In genomic region chr7:90642978-90643377, GRCh38 we compare ENCODE assay signal across 38 cellular contexts. TPM values are rescaled to one million over a fixed set of nuclear protein-coding genes. Genes with fewer than 3 reads are reported as not detected.
"Had no signal": no experiment of that assay in that cellular context is flagged by ENCODE, and none has a peak within 500 bp of the region (broad histone marks: within the 10 kb centered on the region; RNA-seq: fewer than 3 reads in every experiment).

No MANE protein-coding gene starts in this region.

- H3K36me3 Mint-ChIP-seq: activated CD8-positive, alpha-beta memory T cell treated with anti-CD3 and anti-CD28 coated beads, Interleukin-2, amount 10 ng/mL, durations not matched to agents 7 days and 5 days; activated naive CD4-positive, alpha-beta T cell treated with anti-CD3 and anti-CD28 coated beads, Interleukin-2, amount 50 U/mL, for 24 hours; activated naive CD8-positive, alpha-beta T cell treated with anti-CD3 and anti-CD28 coated beads, Interleukin-2, amount 10 ng/mL, durations not matched to agents 7 days and 5 days had no signal

- H3K9me3 Mint-ChIP-seq: activated T-helper 17 cell treated with anti-CD3 and anti-CD28 coated beads, Interleukin-2, amount 50 U/mL, for 72 hours had no signal

- H3K4me3 Mint-ChIP-seq: activated CD4-positive, alpha-beta memory T cell treated with anti-CD3 and anti-CD28 coated beads, Interleukin-2, amount 10 ng/mL, durations not matched to agents 7 days and 5 days; activated CD8-positive, alpha-beta memory T cell treated with anti-CD3 and anti-CD28 coated beads, Interleukin-2, amount 10 ng/mL, durations not matched to agents 7 days and 5 days; activated naive CD4-positive, alpha-beta T cell treated with anti-CD3 and anti-CD28 coated beads, Interleukin-2, amount 50 U/mL, for 24 hours; activated naive CD8-positive, alpha-beta T cell treated with anti-CD3 and anti-CD28 coated beads, Interleukin-2, amount 10 ng/mL, durations not matched to agents 7 days and 5 days; activated T-cell treated with anti-CD3 and anti-CD28 coated beads, Interleukin-2, amount 50 U/mL, for 72 hours; activated T-helper 17 cell treated with anti-CD3 and anti-CD28 coated beads, Interleukin-2, amount 50 U/mL, for 72 hours; central memory CD8-positive, alpha-beta T cell had no signal

- H3K9me3 ChIP-seq: MG63, Peyer's patch had no signal

- H3K4me1 Mint-ChIP-seq: activated CD4-positive, alpha-beta memory T cell treated with anti-CD3 and anti-CD28 coated beads, Interleukin-2, amount 10 ng/mL, durations not matched to agents 7 days and 5 days; activated CD8-positive, alpha-beta memory T cell treated with anti-CD3 and anti-CD28 coated beads, Interleukin-2, amount 10 ng/mL, durations not matched to agents 7 days and 5 days; activated naive CD4-positive, alpha-beta T cell treated with anti-CD3 and anti-CD28 coated beads, Interleukin-2, amount 50 U/mL, for 24 hours; activated naive CD8-positive, alpha-beta T cell treated with anti-CD3 and anti-CD28 coated beads, Interleukin-2, amount 10 ng/mL, durations not matched to agents 7 days and 5 days; activated T-helper 17 cell treated with anti-CD3 and anti-CD28 coated beads, Interleukin-2, amount 50 U/mL, for 72 hours; central memory CD8-positive, alpha-beta T cell had no signal

- H3K27me3 ChIP-seq: ascending aorta, cardiac muscle cell, MG63, Peyer's patch had no signal

- H3K27ac ChIP-seq: ascending aorta, cardiac muscle cell, Peyer's patch, VCaP had no signal

- H3K27ac Mint-ChIP-seq: activated CD4-positive, alpha-beta memory T cell treated with anti-CD3 and anti-CD28 coated beads, Interleukin-2, amount 10 ng/mL, durations not matched to agents 7 days and 5 days; activated CD8-positive, alpha-beta memory T cell treated with anti-CD3 and anti-CD28 coated beads, Interleukin-2, amount 10 ng/mL, durations not matched to agents 7 days and 5 days; activated naive CD4-positive, alpha-beta T cell treated with anti-CD3 and anti-CD28 coated beads, Interleukin-2, amount 50 U/mL, for 24 hours; activated naive CD8-positive, alpha-beta T cell treated with anti-CD3 and anti-CD28 coated beads, Interleukin-2, amount 10 ng/mL, durations not matched to agents 7 days and 5 days; activated T-cell treated with anti-CD3 and anti-CD28 coated beads, Interleukin-2, amount 50 U/mL, for 72 hours; activated T-helper 17 cell treated with anti-CD3 and anti-CD28 coated beads, Interleukin-2, amount 50 U/mL, for 72 hours had no signal

- DNase-seq: activated CD4-positive, alpha-beta memory T cell treated with anti-CD3 and anti-CD28 coated beads, Interleukin-2, amount 10 ng/mL, durations not matched to agents 7 days and 5 days; activated CD4-positive, alpha-beta T cell treated with anti-CD3 and anti-CD28 coated beads for 1 hour; activated CD4-positive, alpha-beta T cell treated with anti-CD3 and anti-CD28 coated beads for 48 hours; activated CD4-positive, CD25-positive, alpha-beta regulatory T cell; activated CD8-positive, alpha-beta memory T cell treated with anti-CD3 and anti-CD28 coated beads for 24 hours; activated CD8-positive, alpha-beta memory T cell treated with anti-CD3 and anti-CD28 coated beads, Interleukin-2, amount 10 ng/mL, durations not matched to agents 7 days and 5 days; activated effector memory CD4-positive, alpha-beta T cell treated with anti-CD3 and anti-CD28 coated beads, Interleukin-2, amount 50 U/mL, for 16 hours; activated naive CD4-positive, alpha-beta T cell; activated naive CD8-positive, alpha-beta T cell treated with anti-CD3 and anti-CD28 coated beads, Interleukin-2, amount 10 ng/mL, durations not matched to agents 7 days and 5 days; activated T-cell treated with anti-CD3 and anti-CD28 coated beads, Interleukin-2, amount 50 U/mL, for 1 hour; activated T-cell treated with anti-CD3 and anti-CD28 coated beads, Interleukin-2, amount 50 U/mL, for 72 hours; amygdala; Kasumi-1; MG63; NCI-H1048; NCI-H1105 treated with DMSO at 0.1 percent for 48 hours; NCI-H1436; NCI-H1694 treated with DMSO at 0.1 percent for 48 hours; NCI-H2029; NCI-H345; NCI-H524 treated with DMSO at 0.1 percent for 48 hours; NCI-H748 treated with DMSO at 0.1 percent for 48 hours; NK-92 treated with Interleukin-12 subunit alpha and Interleukin-12 subunit beta, amount 100 ng/mL, for 24 hours; PC-3; Peyer's patch; RPMI8226; SIG-M5; T-helper 1 cell; T-helper 2 cell; T-helper 9 cell had no signal

- H3K36me3 ChIP-seq: ascending aorta, cardiac muscle cell, MG63, Peyer's patch had no signal

- H3K4me3 ChIP-seq: ascending aorta, cardiac muscle cell, MG63, Peyer's patch had no signal

- H3K27me3 Mint-ChIP-seq: activated CD4-positive, alpha-beta memory T cell treated with anti-CD3 and anti-CD28 coated beads, Interleukin-2, amount 10 ng/mL, durations not matched to agents 7 days and 5 days; activated CD8-positive, alpha-beta memory T cell treated with anti-CD3 and anti-CD28 coated beads, Interleukin-2, amount 10 ng/mL, durations not matched to agents 7 days and 5 days; activated naive CD4-positive, alpha-beta T cell treated with anti-CD3 and anti-CD28 coated beads, Interleukin-2, amount 50 U/mL, for 24 hours; activated naive CD8-positive, alpha-beta T cell treated with anti-CD3 and anti-CD28 coated beads, Interleukin-2, amount 10 ng/mL, durations not matched to agents 7 days and 5 days; activated T-helper 17 cell treated with anti-CD3 and anti-CD28 coated beads, Interleukin-2, amount 50 U/mL, for 72 hours; central memory CD8-positive, alpha-beta T cell had no signal

- ATAC-seq: activated CD8-positive, alpha-beta memory T cell treated with anti-CD3 and anti-CD28 coated beads, Interleukin-2, amount 10 ng/mL, durations not matched to agents 7 days and 5 days; activated T-cell treated with anti-CD3 and anti-CD28 coated beads, Interleukin-2, amount 50 U/mL, for 72 hours; activated T-helper 17 cell treated with anti-CD3 and anti-CD28 coated beads, Interleukin-2, amount 50 U/mL, for 72 hours; PC-3; Right ventricle myocardium inferior; SK-N-SH treated with all-trans-retinoic acid at 6 μM for 48 hours had no signal

- H3K4me1 ChIP-seq: ascending aorta, Peyer's patch had no signal

RNA-seq across cellular contexts. Expression of gene CDK14, which starts 46.9 kb away (rescaled TPM):
- total RNA-seq: activated CD4-positive, alpha-beta memory T cell treated with anti-CD3 and anti-CD28 coated beads, Interleukin-2, amount 10 ng/mL, durations not matched to agents 7 days and 5 days had no signal
